8 cellular contexts compared by ENCODE assay signal in genomic region chr1:237386362-237387143, GRCh38.
DNase-seq lines count a peak whose midpoint lies in the region; ATAC-seq and TF ChIP-seq lines count a peak whose summit lies in the region.

No MANE protein-coding gene starts in this region.

- H3K27ac ChIP-seq in WERI-Rb-1 (no peak overlapping the region), aorta (ENCODE audit: low read depth in 1 of 2, low read length in 2 of 2) (no peak overlapping the region), caudate nucleus (ENCODE audit: low read depth, low read length) (no peak overlapping the region)

- DNase-seq in GM10266 (ENCODE audit: extremely low spot score) (peak; percentile 27), KBM-7 (peak; percentile 45), WERI-Rb-1 (no peak), kidney epithelial cell (ENCODE audit: low read depth) (no peak), aorta (no peak), caudate nucleus (lab: John Stamatoyannopoulos, UW) (no peak)
- DNase-seq in stimulated activated CD8-positive, alpha-beta memory T cell treated with anti-CD3 and anti-CD28 coated beads, Interleukin-4, amount 100 ng/mL, for 48 hours, result no peak

- in situ Hi-C loops in KBM-7 (cut with MboI; ENCODE audit: low pct_unique_long_range_greater_than_20kb, low sequenced_read_pairs), result no loop called here

- H3K27me3 ChIP-seq in WERI-Rb-1 (ENCODE audit: insufficient read depth, low read depth, severe bottlenecking), result no peaks in the 10 kb centered on the region
- no peaks in the 10 kb centered on the region for H3K27me3 ChIP-seq in kidney epithelial cell (ENCODE audit: control insufficient read depth, insufficient read depth, low read length)
- no peaks in the 10 kb centered on the region for H3K27me3 ChIP-seq in aorta (ENCODE audit: control insufficient read depth in 1 of 2, insufficient read depth in 2 of 2, low read length in 1 of 2)

- H3K4me3 ChIP-seq in WERI-Rb-1 (ENCODE audit: low read depth, low read length), result no peak overlapping the region
- H3K4me3 ChIP-seq in kidney epithelial cell (ENCODE audit: low read depth, low read length), result no peak overlapping the region
- no peak overlapping the region for H3K4me3 ChIP-seq in aorta (ENCODE audit: low read length in 2 of 2)

- peaks cover 0 to 6% of the 10 kb centered on the region in 2 donors for H3K4me1 ChIP-seq in aorta (ENCODE audit: control insufficient read depth in 1 of 2, insufficient read depth in 2 of 2, low read length in 2 of 2)

- TF ChIP-seq CTCF in GM10266 (IDR thresholded peaks at IDR 0.05; ENCODE audit: control insufficient read depth, insufficient read depth, low read depth, missing control alignments), result peak; percentile 58
- TF ChIP-seq CTCF in WERI-Rb-1 (IDR thresholded peaks at IDR 0.05; ENCODE audit: low read depth, low read length), result peak; percentile 56
- peak; percentile 57 for TF ChIP-seq CTCF in kidney epithelial cell (IDR thresholded peaks at IDR 0.05; ENCODE audit: insufficient read depth, low read length, poor library complexity, severe bottlenecking)

- no peaks in the 10 kb centered on the region for H3K9me3 ChIP-seq in WERI-Rb-1 (ENCODE audit: severe bottlenecking)
- H3K9me3 ChIP-seq in aorta (ENCODE audit: control insufficient read depth, low read length), result no peaks in the 10 kb centered on the region

- H3K36me3 ChIP-seq in WERI-Rb-1 (no peaks in the 10 kb centered on the region), kidney epithelial cell (ENCODE audit: control insufficient read depth, insufficient read depth, low read length) (no peaks in the 10 kb centered on the region), aorta (ENCODE audit: control insufficient read depth in 1 of 2, insufficient read depth in 2 of 2, low read length in 1 of 2) (no peaks in the 10 kb centered on the region)

- ATAC-seq in aorta (ENCODE audit: low FRiP score) (no peak), GM21717 (IDR thresholded peaks at IDR 0.05; ENCODE audit: unreplicated experiment) (no peak)

- intact Hi-C loops in aorta (cut with DNase I), result loop anchor here (5.0 to 10.0 kb wide), 3 partner anchors 162 to 512 kb away; partner anchors contain the start of gene RYR2 (in 1 of the 2)

- 51 to 52% methylated on average over 8 of the region's 8 CpGs for WGBS in aorta, 2 donors

Comparison
In these comparisons a context has a peak if more than half of its experiments do, and no peak if none do; other contexts are left out.
1. DNase-seq: peak in GM10266 (single experiment) and KBM-7 (single experiment); none in WERI-Rb-1 (single experiment), kidney epithelial cell (single experiment), aorta (0 of 2), caudate nucleus (0 of 61) and stimulated activated CD8-positive, alpha-beta memory T cell treated with anti-CD3 and anti-CD28 coated beads, Interleukin-4, amount 100 ng/mL, for 48 hours (single experiment).
2. Peak in every context shown above with its lines, with median percentiles within 50 percentile points of each other: CTCF ChIP-seq.